Comparison of ENCODE assay signal across 1 cellular context in the genomic region with DNA sequence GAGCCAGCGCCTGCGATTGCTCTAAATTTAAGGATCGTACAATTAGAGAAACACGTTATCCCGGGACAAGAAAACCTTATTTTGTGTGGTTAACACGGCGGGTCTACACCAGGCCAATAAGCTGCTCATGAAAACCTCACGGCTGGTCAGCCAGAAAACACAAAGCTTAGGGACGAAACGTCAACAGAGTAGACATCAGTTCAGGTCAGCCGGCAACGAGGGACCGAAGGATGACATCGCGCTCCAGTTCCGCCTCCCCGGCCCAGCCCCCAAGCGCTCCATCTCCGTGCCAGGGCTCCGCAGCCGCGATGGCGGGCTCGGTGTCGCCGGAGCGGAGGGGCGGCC.
TF ChIP-seq lines count a peak whose summit lies in the region.

No MANE protein-coding gene starts in this region.

TF ChIP-seq in SK-N-SH, 30 proteins besides CTCF, POLR2A, EP300 and RAD21 (continued from another document):
- no peak for TF ChIP-seq USF1 (IDR thresholded peaks at IDR 0.05; ENCODE audit: borderline replicate concordance, low read depth)
- TF ChIP-seq, protein P1, sequence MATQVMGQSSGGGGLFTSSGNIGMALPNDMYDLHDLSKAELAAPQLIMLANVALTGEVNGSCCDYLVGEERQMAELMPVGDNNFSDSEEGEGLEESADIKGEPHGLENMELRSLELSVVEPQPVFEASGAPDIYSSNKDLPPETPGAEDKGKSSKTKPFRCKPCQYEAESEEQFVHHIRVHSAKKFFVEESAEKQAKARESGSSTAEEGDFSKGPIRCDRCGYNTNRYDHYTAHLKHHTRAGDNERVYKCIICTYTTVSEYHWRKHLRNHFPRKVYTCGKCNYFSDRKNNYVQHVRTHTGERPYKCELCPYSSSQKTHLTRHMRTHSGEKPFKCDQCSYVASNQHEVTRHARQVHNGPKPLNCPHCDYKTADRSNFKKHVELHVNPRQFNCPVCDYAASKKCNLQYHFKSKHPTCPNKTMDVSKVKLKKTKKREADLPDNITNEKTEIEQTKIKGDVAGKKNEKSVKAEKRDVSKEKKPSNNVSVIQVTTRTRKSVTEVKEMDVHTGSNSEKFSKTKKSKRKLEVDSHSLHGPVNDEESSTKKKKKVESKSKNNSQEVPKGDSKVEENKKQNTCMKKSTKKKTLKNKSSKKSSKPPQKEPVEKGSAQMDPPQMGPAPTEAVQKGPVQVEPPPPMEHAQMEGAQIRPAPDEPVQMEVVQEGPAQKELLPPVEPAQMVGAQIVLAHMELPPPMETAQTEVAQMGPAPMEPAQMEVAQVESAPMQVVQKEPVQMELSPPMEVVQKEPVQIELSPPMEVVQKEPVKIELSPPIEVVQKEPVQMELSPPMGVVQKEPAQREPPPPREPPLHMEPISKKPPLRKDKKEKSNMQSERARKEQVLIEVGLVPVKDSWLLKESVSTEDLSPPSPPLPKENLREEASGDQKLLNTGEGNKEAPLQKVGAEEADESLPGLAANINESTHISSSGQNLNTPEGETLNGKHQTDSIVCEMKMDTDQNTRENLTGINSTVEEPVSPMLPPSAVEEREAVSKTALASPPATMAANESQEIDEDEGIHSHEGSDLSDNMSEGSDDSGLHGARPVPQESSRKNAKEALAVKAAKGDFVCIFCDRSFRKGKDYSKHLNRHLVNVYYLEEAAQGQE (IDR thresholded peaks at IDR 0.05; ENCODE audit: low read depth, low read length): no peak
- TF ChIP-seq TCF12 (IDR thresholded peaks at IDR 0.05): no peak
- no peak for TF ChIP-seq CHD2 (IDR thresholded peaks at IDR 0.05; ENCODE audit: low read length, partially characterized antibody)
- TF ChIP-seq RXRA (IDR thresholded peaks at IDR 0.05; ENCODE audit: borderline replicate concordance, low read depth): no peak
- no peak for TF ChIP-seq RFX5 (IDR thresholded peaks at IDR 0.05; ENCODE audit: low read length)
- no peak for TF ChIP-seq FOXJ3 (CRISPR knock-in tag; IDR thresholded peaks at IDR 0.05)
- no peak for TF ChIP-seq SIN3A (IDR thresholded peaks at IDR 0.05; ENCODE audit: borderline replicate concordance, low read depth, low read length)
- TF ChIP-seq, protein P2, sequence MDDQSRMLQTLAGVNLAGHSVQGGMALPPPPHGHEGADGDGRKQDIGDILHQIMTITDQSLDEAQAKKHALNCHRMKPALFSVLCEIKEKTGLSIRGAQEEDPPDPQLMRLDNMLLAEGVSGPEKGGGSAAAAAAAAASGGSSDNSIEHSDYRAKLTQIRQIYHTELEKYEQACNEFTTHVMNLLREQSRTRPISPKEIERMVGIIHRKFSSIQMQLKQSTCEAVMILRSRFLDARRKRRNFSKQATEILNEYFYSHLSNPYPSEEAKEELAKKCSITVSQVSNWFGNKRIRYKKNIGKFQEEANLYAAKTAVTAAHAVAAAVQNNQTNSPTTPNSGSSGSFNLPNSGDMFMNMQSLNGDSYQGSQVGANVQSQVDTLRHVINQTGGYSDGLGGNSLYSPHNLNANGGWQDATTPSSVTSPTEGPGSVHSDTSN (IDR thresholded peaks at IDR 0.05): no peak
